In the genomic region with DNA sequence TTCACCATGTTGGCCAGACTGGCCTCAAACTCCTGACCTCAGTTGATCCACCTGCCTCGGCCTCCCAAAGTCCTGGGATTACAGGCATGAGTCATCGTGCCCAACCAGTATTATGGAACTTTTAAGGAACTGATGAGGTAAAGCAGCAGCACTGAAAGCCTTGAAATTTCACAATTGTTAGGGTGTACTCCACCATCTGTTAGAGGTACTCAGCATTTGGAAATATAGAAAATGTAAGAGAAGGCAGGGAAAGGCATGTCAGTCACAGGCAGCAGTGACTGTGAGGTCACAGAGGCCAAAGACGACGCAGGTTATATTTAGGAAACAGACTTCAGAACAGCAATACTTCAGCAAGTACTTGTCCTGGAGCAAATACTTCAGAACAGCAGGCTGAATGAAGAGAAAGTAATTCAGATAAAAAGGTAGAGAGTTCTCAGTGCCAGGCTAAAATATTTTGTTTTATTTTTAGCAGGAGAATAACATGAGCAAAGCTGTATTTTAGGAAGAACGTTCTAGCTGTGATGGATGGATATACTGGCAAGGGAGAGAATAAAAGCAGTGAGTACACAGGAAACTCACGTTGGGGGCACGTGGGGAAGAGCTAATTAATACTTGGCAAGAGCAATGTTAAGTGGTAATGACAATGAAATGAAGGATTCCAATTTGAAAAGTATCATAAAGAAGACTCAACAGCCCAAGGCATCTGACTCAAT, we compare ENCODE assay signal across 13 cellular contexts.
DNase-seq lines count a peak whose midpoint lies in the region; FAIRE-seq and TF ChIP-seq lines count a peak whose summit lies in the region.
"Had no signal": no experiment of that assay in that cellular context is flagged by ENCODE, and none has a peak within 500 bp of the region (broad histone marks: within the 10 kb centered on the region; RNA-seq: fewer than 3 reads in every experiment).

No MANE protein-coding gene starts in this region.

- TF ChIP-seq POLR2A in GM12892 (IDR thresholded peaks at IDR 0.05; ENCODE audit: low read depth, low read length) (no peak), ovary (IDR thresholded peaks at IDR 0.05) (no peak)

- H3K9ac ChIP-seq in trophoblast cell (ENCODE audit: low read length), result no peak overlapping the region

- H2BK5ac ChIP-seq in trophoblast cell (ENCODE audit: low read depth, low read length, poor library complexity), result no peak overlapping the region

- H3K23ac ChIP-seq in trophoblast cell (ENCODE audit: low read length), result no peak overlapping the region

- no peak overlapping the region for H4K91ac ChIP-seq in trophoblast cell (ENCODE audit: low read depth, low read length)

- no peak overlapping the region for H3K14ac ChIP-seq in trophoblast cell (ENCODE audit: low read length)

- H3K27me3 ChIP-seq in trophoblast cell (ENCODE audit: insufficient read depth, low read length), result no peaks in the 10 kb centered on the region
- H3K27me3 ChIP-seq in ovary, result no peaks in the 10 kb centered on the region
- H3K27me3 ChIP-seq: BE2C had no signal

- H3K36me3 ChIP-seq in trophoblast cell (ENCODE audit: control insufficient read depth in 1 of 2, insufficient read depth in 2 of 2, low read length in 2 of 2) (peaks cover 0 to 2% of the 10 kb centered on the region in 2 experiments), ovary (no peaks in the 10 kb centered on the region)
- H3K36me3 ChIP-seq: BE2C had no signal

- H3K4me1 ChIP-seq in trophoblast cell (ENCODE audit: control insufficient read depth in 1 of 2, insufficient read depth in 2 of 2, low read length in 2 of 2) (peaks cover 0 to 1% of the 10 kb centered on the region in 2 experiments), ovary (ENCODE audit: insufficient read depth) (peaks cover 2% of the 10 kb centered on the region)
- H3K4me1 ChIP-seq: BE2C had no signal

- H3K79me2 ChIP-seq in trophoblast cell (ENCODE audit: control insufficient read depth, insufficient read depth, low read length, poor library complexity), result no peaks in the 10 kb centered on the region

- H3K27ac ChIP-seq in trophoblast cell (ENCODE audit: low read depth, low read length) (no peak overlapping the region), ovary (no peak overlapping the region)

- H4K8ac ChIP-seq in trophoblast cell (ENCODE audit: low read depth, low read length), result no peak overlapping the region

- no peak for TF ChIP-seq EP300 in ovary (IDR thresholded peaks at IDR 0.05)

- H3K4me2 ChIP-seq in trophoblast cell (ENCODE audit: low read length), result no peak overlapping the region

- intact Hi-C loops in ovary (cut with DNase I), result no loop called here

- no peak overlapping the region for H3K18ac ChIP-seq in trophoblast cell (ENCODE audit: low read length)

- no peak overlapping the region for H2AK5ac ChIP-seq in trophoblast cell (ENCODE audit: low read length)

- no peak overlapping the region for H2BK120ac ChIP-seq in trophoblast cell (ENCODE audit: insufficient read depth, low read length, poor library complexity)

- H3K4me3 ChIP-seq in fibroblast of mammary gland (ENCODE audit: control insufficient read depth, low read depth, low read length) (no peak overlapping the region), trophoblast cell (ENCODE audit: low read depth, low read length) (no peak overlapping the region), ovary (no peak overlapping the region)

- WGBS in trophoblast cell (ENCODE audit: extremely low coverage, insufficient coverage, insufficient read length), result no CpG with 5 or more reads among the region's 7 CpGs
- WGBS in ovary, 3 donors, result 56 to 60% (median 57%) methylated on average over 7 of the region's 7 CpGs

- TF ChIP-seq CTCF in fibroblast of mammary gland (conservative IDR thresholded peaks at IDR 0.05; ENCODE audit: control insufficient read depth, insufficient read depth, low read depth, low read length), result no peak
- TF ChIP-seq CTCF in ovary (IDR thresholded peaks at IDR 0.05), result no peak

- H3K9me3 ChIP-seq in trophoblast cell (ENCODE audit: insufficient read depth, low read depth, low read length) (no peaks in the 10 kb centered on the region), ovary (no peaks in the 10 kb centered on the region)
- H3K9me3 ChIP-seq: BE2C had no signal

- FAIRE-seq in frontal cortex (lab: Jason Lieb, UNC) (no peak), GM12892 (lab: Jason Lieb, UNC) (no peak)

- DNase-seq in ELR (ENCODE audit: low read depth) (peak; percentile 2), SIG-M5 (lab: John Stamatoyannopoulos, UW) (peak; percentile 33), fibroblast of mammary gland (ENCODE audit: low read depth) (peak; percentile 64), trophoblast cell (peak; percentile 30 to 43), NCI-H1092 (lab: John Stamatoyannopoulos, UW) (no peak), frontal cortex (ENCODE audit: low spot score in 2 of 2) (no peak), GM12892 (ENCODE audit: insufficient read length) (no peak), ovary (no peak)
- DNase-seq: activated CD4-positive, CD25-positive, alpha-beta regulatory T cell; amygdala; BE2C; stimulated activated CD4-positive, alpha-beta T cell treated with anti-CD3 and anti-CD28 coated beads, Interleukin-4, amount 100 ng/mL, for 1 hour; stimulated activated naive B cell treated with anti-CD40 and anti-IgM and Interleukin-4, amounts not matched to agents 10 μg/mL and 1 μg/mL and 100 μg/mL, for 72 hours had no signal

- no peak overlapping the region for H3K4ac ChIP-seq in trophoblast cell (ENCODE audit: low read depth, low read length)

- no peak overlapping the region for H2BK12ac ChIP-seq in trophoblast cell (ENCODE audit: low read length)

- H3K79me1 ChIP-seq in trophoblast cell (ENCODE audit: low read length), result no peaks in the 10 kb centered on the region

- no peak overlapping the region for H2AFZ ChIP-seq in trophoblast cell (ENCODE audit: insufficient read depth, low read length, poor library complexity)

- H4K12ac ChIP-seq in trophoblast cell (ENCODE audit: low read depth, low read length), result no peak overlapping the region

Comparison
In these comparisons a context has a peak if more than half of its experiments do, and no peak if none do; other contexts are left out.
1. DNase-seq: peak in ELR (single experiment), SIG-M5 (single experiment), fibroblast of mammary gland (single experiment) and trophoblast cell (2 of 2); none in NCI-H1092 (single experiment), frontal cortex (0 of 2), GM12892 (single experiment) and ovary (0 of 5).